In genomic region chr2:113757059-113757657, GRCh38 we compare ENCODE assay signal across 8 cellular contexts. TPM values are rescaled to one million over a fixed set of nuclear protein-coding genes. Genes with fewer than 3 reads are reported as not detected.
DNase-seq lines count a peak whose midpoint lies in the region; ATAC-seq and TF ChIP-seq lines count a peak whose summit lies in the region.

No MANE protein-coding gene starts in this region.

- peak overlapping the region; percentile 81 for H3K4me3 ChIP-seq in AG10803 (ENCODE audit: low read length)
- peak overlapping the region; percentile 83 for H3K4me3 ChIP-seq in HUES64 (ENCODE audit: low read length)
- H3K4me3 ChIP-seq in body of pancreas: peak overlapping the region; percentile 22 to 87
- peak overlapping the region; percentile 60 to 90 (median 81) for H3K4me3 ChIP-seq in upper lobe of left lung

- no peak for TF ChIP-seq POLR2A in body of pancreas (IDR thresholded peaks at IDR 0.05)
- no peak for TF ChIP-seq POLR2A in upper lobe of left lung (IDR thresholded peaks at IDR 0.05)

- no peaks in the 10 kb centered on the region for H3K27me3 ChIP-seq in HUES64 (ENCODE audit: insufficient read depth, low read length)
- H3K27me3 ChIP-seq in body of pancreas: no peaks in the 10 kb centered on the region
- no peaks in the 10 kb centered on the region for H3K27me3 ChIP-seq in upper lobe of left lung

- TF ChIP-seq CTCF in AG10803 (conservative IDR thresholded peaks at IDR 0.05; ENCODE audit: low read length): no peak
- TF ChIP-seq CTCF in body of pancreas (IDR thresholded peaks at IDR 0.05): no peak
- no peak for TF ChIP-seq CTCF in upper lobe of left lung (IDR thresholded peaks at IDR 0.05)

- H3K4me1 Mint-ChIP-seq in memory B cell: peaks cover 8% of the 10 kb centered on the region

- ATAC-seq in body of pancreas (peak; percentile 11), memory B cell (ENCODE audit: low read depth) (peak; percentile 10), upper lobe of left lung (ENCODE audit: low FRiP score in 2 of 2) (peak in 1 of 2 donors; percentile 0), GM18517 (IDR thresholded peaks at IDR 0.05; ENCODE audit: unreplicated experiment) (no peak), GM21381 (IDR thresholded peaks at IDR 0.05; ENCODE audit: unreplicated experiment) (no peak)

- WGBS in HUES64: 40% methylated on average over 15 of the region's 17 CpGs
- 11 to 26% methylated on average over 17 of the region's 17 CpGs for WGBS in body of pancreas, 2 donors
- 21 to 28% methylated on average over 17 of the region's 17 CpGs for WGBS in upper lobe of left lung, 2 donors

- H3K27me3 Mint-ChIP-seq in memory B cell: no peaks in the 10 kb centered on the region

- no peaks in the 10 kb centered on the region for H3K9me3 Mint-ChIP-seq in memory B cell

- H3K4me3 Mint-ChIP-seq in memory B cell: peak overlapping the region; percentile 89

- peak overlapping the region; percentile 66 for H3K27ac ChIP-seq in HUES64 (ENCODE audit: low read depth, low read length)
- peak overlapping the region; percentile 90 to 96 (median 94) for H3K27ac ChIP-seq in body of pancreas
- H3K27ac ChIP-seq in upper lobe of left lung: peak overlapping the region; percentile 90 to 96 (median 94)

- DNase-seq in AG10803 (ENCODE audit: low read depth) (no peak), body of pancreas (peak; percentile 15 to 32 (median 18)), memory B cell (ENCODE audit: low spot score in 2 of 2) (no peak), upper lobe of left lung (no peak), NCI-H187 (lab: John Stamatoyannopoulos, UW) (no peak)

- H3K27ac Mint-ChIP-seq in memory B cell: peak overlapping the region; percentile 95

- TF ChIP-seq EP300 in upper lobe of left lung (IDR thresholded peaks at IDR 0.05): no peak

- no peaks in the 10 kb centered on the region for H3K36me3 Mint-ChIP-seq in memory B cell

- H3K9me3 ChIP-seq in HUES64 (ENCODE audit: insufficient read depth, low read depth, low read length) (no peaks in the 10 kb centered on the region), body of pancreas (no peaks in the 10 kb centered on the region), upper lobe of left lung (no peaks in the 10 kb centered on the region)

- peaks cover 2% of the 10 kb centered on the region for H3K4me1 ChIP-seq in HUES64 (ENCODE audit: insufficient read depth, low read length)
- peaks cover 21% of the 10 kb centered on the region for H3K4me1 ChIP-seq in body of pancreas
- peaks cover 15 to 30% (median 24%) of the 10 kb centered on the region in 4 donors for H3K4me1 ChIP-seq in upper lobe of left lung

- intact Hi-C loops in body of pancreas (cut with DNase I): no loop called here

- H3K36me3 ChIP-seq in HUES64 (ENCODE audit: insufficient read depth, low read length) (peaks cover 7% of the 10 kb centered on the region), body of pancreas (replicated peaks in 1 of 2; ENCODE audit: insufficient read depth in 1 of 2, low read depth in 2 of 2) (no peaks in the 10 kb centered on the region), upper lobe of left lung (no peaks in the 10 kb centered on the region)

- peak overlapping the region; percentile 92 for H3K9ac ChIP-seq in HUES64 (ENCODE audit: low read depth, low read length)

RNA-seq across cellular contexts. Expression of gene SLC35F5, which starts 0.7 kb away (rescaled TPM):
- 19.4 TPM for polyA plus RNA-seq in HUES64 (2013, experiment 1 of 2)
- polyA plus RNA-seq in HUES64 (2013, experiment 2 of 2): 19.3 TPM
- total RNA-seq in body of pancreas (100 to 1,000 TPM in 1 of 2 donors, 10 to 100 TPM in 1; 50.8 to 104 TPM), upper lobe of left lung (100 to 1,000 TPM in 1 of 6 donors, 10 to 100 TPM in 5; 38.8 to 118 (median 65.8) TPM)

Comparison
In these comparisons a context has a peak if more than half of its experiments do, and no peak if none do; other contexts are left out.
1. DNase-seq: peak in body of pancreas (4 of 4); none in AG10803 (single experiment), memory B cell (0 of 2), upper lobe of left lung (0 of 2) and NCI-H187 (0 of 2).
2. ATAC-seq: peak in body of pancreas (single experiment) and memory B cell (single experiment); none in GM18517 (single experiment) and GM21381 (single experiment).
3. Peak in every context shown above with its lines, with median percentiles within 50 percentile points of each other: H3K4me3 ChIP-seq and H3K27ac ChIP-seq.